8 cellular contexts compared by ENCODE assay signal in the genomic region with DNA sequence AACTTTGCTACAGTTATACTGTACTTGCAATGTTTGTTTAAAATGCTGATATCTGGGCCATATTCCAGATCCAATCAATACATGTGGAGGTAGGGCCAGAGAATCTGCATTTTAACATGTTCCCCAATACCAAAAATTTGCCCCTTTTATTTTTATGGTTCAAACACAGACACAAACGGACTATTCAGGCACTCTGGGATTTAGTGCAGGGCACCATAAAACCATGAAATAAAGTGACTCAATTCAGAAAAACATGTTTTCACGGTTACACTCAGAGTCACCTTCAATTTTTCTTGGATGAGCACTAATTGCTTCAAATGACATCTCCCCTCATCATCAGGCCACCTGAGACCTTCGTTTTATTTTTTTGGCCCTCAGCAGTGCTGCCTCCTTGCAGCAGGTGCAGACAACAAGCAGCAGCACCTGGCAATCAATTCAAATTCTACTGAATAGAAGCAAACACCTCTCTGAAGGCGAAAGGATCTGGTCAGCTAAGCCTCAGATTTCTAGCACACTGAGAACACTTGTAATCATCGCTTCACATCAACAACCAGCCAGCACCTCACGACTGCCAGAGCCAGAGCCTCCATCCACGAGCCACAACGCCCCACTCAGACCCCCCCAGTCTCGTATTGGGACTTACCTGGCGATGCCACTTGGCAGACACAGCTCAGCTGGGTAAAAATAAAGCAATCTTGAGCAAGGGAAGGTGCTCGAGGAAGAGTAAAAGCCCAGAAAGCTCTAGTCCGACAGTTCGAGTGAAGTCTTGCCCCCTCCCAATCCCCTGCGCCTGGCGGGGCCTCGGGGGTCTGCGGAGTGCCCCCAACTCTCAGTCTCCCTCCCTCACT. TPM values are rescaled to one million over a fixed set of nuclear protein-coding genes. Genes with fewer than 3 reads are reported as not detected.
DNase-seq lines count a peak whose midpoint lies in the region; ATAC-seq and TF ChIP-seq lines count a peak whose summit lies in the region.

No MANE protein-coding gene starts in this region.

- H3K36me3 ChIP-seq in WERI-Rb-1 (no peaks in the 10 kb centered on the region), mucosa of rectum (ENCODE audit: control insufficient read depth in 2 of 2, insufficient read depth in 2 of 2, low read length in 2 of 2) (no peaks in the 10 kb centered on the region), uterus (no peaks in the 10 kb centered on the region)

- ATAC-seq in HG02981 (IDR thresholded peaks at IDR 0.05; ENCODE audit: unreplicated experiment), result no peak
- no peak for ATAC-seq in GM19463 (IDR thresholded peaks at IDR 0.05; ENCODE audit: unreplicated experiment)

- no peak for TF ChIP-seq CTCF in WERI-Rb-1 (IDR thresholded peaks at IDR 0.05; ENCODE audit: low read depth, low read length)
- TF ChIP-seq CTCF in uterus (IDR thresholded peaks at IDR 0.05), result no peak

- H3K4me3 Mint-ChIP-seq in dendritic cell treated with granulocyte-macrophage colony-stimulating factor and Interleukin-4, amounts not matched to agents 40 ng/mL and 50 ng/mL, for 4 days, result peak overlapping the region; percentile 86

- DNase-seq in DMS114 treated with DMSO at 0.1 percent for 48 hours (lab: John Stamatoyannopoulos, UW; ENCODE audit: unreplicated experiment), result peak; percentile 7
- peak; percentile 49 for DNase-seq in NAMALWA (ENCODE audit: low spot score)
- DNase-seq in WERI-Rb-1, result no peak
- DNase-seq in uterus, result peak; percentile 18 to 19

- H3K9me3 ChIP-seq in WERI-Rb-1 (ENCODE audit: severe bottlenecking) (no peaks in the 10 kb centered on the region), mucosa of rectum (ENCODE audit: control insufficient read depth in 2 of 2, low read length in 2 of 2) (no peaks in the 10 kb centered on the region), uterus (no peaks in the 10 kb centered on the region)

- H3K4me3 ChIP-seq in WERI-Rb-1 (ENCODE audit: low read depth, low read length) (peak overlapping the region; percentile 63), mucosa of rectum (ENCODE audit: low read length in 2 of 2) (peak overlapping the region; percentile 86 to 87), uterus (peak overlapping the region; percentile 82 to 83)

- H3K4me1 ChIP-seq in mucosa of rectum (ENCODE audit: control insufficient read depth in 2 of 2, insufficient read depth in 2 of 2, low read length in 2 of 2) (peaks cover 5 to 7% of the 10 kb centered on the region in 2 donors), uterus (no peaks in the 10 kb centered on the region)

- peak overlapping the region; percentile 79 to 81 for H3K9ac ChIP-seq in mucosa of rectum (ENCODE audit: low read depth in 1 of 2, low read length in 2 of 2)

- H3K27ac ChIP-seq in WERI-Rb-1 (no peak overlapping the region), mucosa of rectum (ENCODE audit: low read depth in 2 of 2, low read length in 2 of 2) (peak overlapping the region in 1 of 2 donors; percentile 32), uterus (peak overlapping the region; percentile 77 to 86)

- peak overlapping the region; percentile 89 for H3K27ac Mint-ChIP-seq in dendritic cell treated with granulocyte-macrophage colony-stimulating factor and Interleukin-4, amounts not matched to agents 40 ng/mL and 50 ng/mL, for 4 days

- H3K27me3 ChIP-seq in WERI-Rb-1 (ENCODE audit: insufficient read depth, low read depth, severe bottlenecking), result peaks cover 5% of the 10 kb centered on the region
- peaks cover 0 to 15% of the 10 kb centered on the region in 2 donors for H3K27me3 ChIP-seq in mucosa of rectum (ENCODE audit: control insufficient read depth in 2 of 2, insufficient read depth in 2 of 2, low read length in 2 of 2)
- no peaks in the 10 kb centered on the region for H3K27me3 ChIP-seq in uterus

- H3K27me3 Mint-ChIP-seq in dendritic cell treated with granulocyte-macrophage colony-stimulating factor and Interleukin-4, amounts not matched to agents 40 ng/mL and 50 ng/mL, for 4 days, result peaks cover 6% of the 10 kb centered on the region

- intact Hi-C loops in dendritic cell treated with granulocyte-macrophage colony-stimulating factor and Interleukin-4, amounts not matched to agents 40 ng/mL and 50 ng/mL, for 4 days (cut with micrococcal nuclease), result loop anchor here (2.0 to 5.0 kb wide), 3 partner anchors 138 to 517 kb away; partner anchors contain the start of genes GPR137B, LGALS8 and MTR
- intact Hi-C loops in uterus (cut with DNase I; ENCODE audit: low total_unique reads), result no loop called here

- no peak for TF ChIP-seq POLR2A in uterus (IDR thresholded peaks at IDR 0.05)

- H3K4me1 Mint-ChIP-seq in dendritic cell treated with granulocyte-macrophage colony-stimulating factor and Interleukin-4, amounts not matched to agents 40 ng/mL and 50 ng/mL, for 4 days (ENCODE audit: low read depth), result peaks cover 41% of the 10 kb centered on the region

- peaks cover 21% of the 10 kb centered on the region for H3K36me3 Mint-ChIP-seq in dendritic cell treated with granulocyte-macrophage colony-stimulating factor and Interleukin-4, amounts not matched to agents 40 ng/mL and 50 ng/mL, for 4 days (ENCODE audit: low read depth)

- peaks cover 16% of the 10 kb centered on the region for H3K9me3 Mint-ChIP-seq in dendritic cell treated with granulocyte-macrophage colony-stimulating factor and Interleukin-4, amounts not matched to agents 40 ng/mL and 50 ng/mL, for 4 days

RNA-seq across cellular contexts. Expression of gene ERO1B, which starts 1.1 kb away (rescaled TPM):
- 10 to 100 TPM; 11.5 to 55.8 (median 19.4) TPM for total RNA-seq in uterus
